ENCODE assay signal across 22 cellular contexts in genomic region chr2:134711622-134712125, GRCh38. TPM values are rescaled to one million over a fixed set of nuclear protein-coding genes. Genes with fewer than 3 reads are reported as not detected.
DNase-seq lines count a peak whose midpoint lies in the region; ATAC-seq, FAIRE-seq and TF ChIP-seq lines count a peak whose summit lies in the region.
"Had no signal": no experiment of that assay in that cellular context is flagged by ENCODE, and none has a peak within 500 bp of the region (broad histone marks: within the 10 kb centered on the region; RNA-seq: fewer than 3 reads in every experiment).

No MANE protein-coding gene starts in this region.

- BruUV-seq in HepG2 (replicated peaks; lab: Mats Ljungman, UMichigan) = no TSS peak

- H3K4me1 ChIP-seq in HepG2 (ENCODE audit: insufficient read depth, low read length) (peaks cover 15% of the 10 kb centered on the region), right lobe of liver (no peaks in the 10 kb centered on the region)
- H3K4me1 ChIP-seq: A549, SJSA1 had no signal

- no peaks in the 10 kb centered on the region for H4K20me1 ChIP-seq in HepG2 (ENCODE audit: insufficient read depth, low read length)

- H3K4me3 Mint-ChIP-seq in endothelial cell (ENCODE audit: unreplicated experiment) = peak overlapping the region; percentile 66
- no peak overlapping the region for H3K4me3 Mint-ChIP-seq in mesothelial cell of epicardium
- H3K4me3 Mint-ChIP-seq: CD4-positive, alpha-beta memory T cell; H9; T-helper 1 cell treated with Interleukin-12 subunit alpha and Interleukin-12 subunit beta and Interleukin-4 antibody, amounts not matched to agents 30 μg/mL and 1 μg/mL, for 36 hours had no signal

- H3K36me3 Mint-ChIP-seq in endothelial cell (ENCODE audit: low read depth, unreplicated experiment) = peaks cover 23% of the 10 kb centered on the region
- no peaks in the 10 kb centered on the region for H3K36me3 Mint-ChIP-seq in mesothelial cell of epicardium
- H3K36me3 Mint-ChIP-seq: CD4-positive, alpha-beta memory T cell had no signal

- H2AFZ ChIP-seq in HepG2 (ENCODE audit: low read length) = no peak overlapping the region

- H3K27me3 ChIP-seq in HepG2 (ENCODE audit: control insufficient read depth in 1 of 2, insufficient read depth in 2 of 2, low read length in 2 of 2) (peaks cover 0 to 42% of the 10 kb centered on the region in 2 experiments; a peak in 3 of 5 replicates), right lobe of liver (no peaks in the 10 kb centered on the region)

- TF ChIP-seq RAD21 in HepG2 (CRISPR knock-in tag; IDR thresholded peaks at IDR 0.05) = no peak

- H3K36me3 ChIP-seq in HepG2 (replicated peaks in 1 of 2; ENCODE audit: control insufficient read depth in 1 of 2, insufficient read depth in 2 of 2, low read length in 2 of 2) = no peaks in the 10 kb centered on the region
- H3K36me3 ChIP-seq in right lobe of liver = no peaks in the 10 kb centered on the region
- H3K36me3 ChIP-seq: BLaER1, SJSA1 had no signal

- H3K27ac ChIP-seq in HepG2 (ENCODE audit: extremely low read length, insufficient read depth, low read length) (no peak overlapping the region), right lobe of liver (no peak overlapping the region)
- H3K27ac ChIP-seq: A549, BLaER1, HL-60, SJSA1 had no signal

- ATAC-seq in HepG2 (no peak), right lobe of liver (no peak), GM21576 (IDR thresholded peaks at IDR 0.05; ENCODE audit: unreplicated experiment) (no peak)
- ATAC-seq: A549 had no signal

- WGBS in HepG2 (ENCODE audit: low lambda C conversion rate) = 1% methylated on average over 4 of the region's 4 CpGs
- WGBS in right lobe of liver (ENCODE audit: insufficient coverage, low coverage, low lambda C conversion rate, missing lambda C conversion rate) = 14% methylated on average over 4 of the region's 4 CpGs

- in situ Hi-C loops in HepG2 (cut with HindIII; ENCODE audit: extremely low pct_ligation_motif_present, low pct_unique_long_range_greater_than_20kb) = no loop called here

- H3K4me1 Mint-ChIP-seq in endothelial cell (ENCODE audit: unreplicated experiment) (peaks cover 89% of the 10 kb centered on the region), mesothelial cell of epicardium (no peaks in the 10 kb centered on the region)

- no peak overlapping the region for H3K27ac Mint-ChIP-seq in endothelial cell (ENCODE audit: unreplicated experiment)
- no peak overlapping the region for H3K27ac Mint-ChIP-seq in mesothelial cell of epicardium
- H3K27ac Mint-ChIP-seq: CD4-positive, alpha-beta memory T cell; H9; T-helper 1 cell treated with Interleukin-12 subunit alpha and Interleukin-12 subunit beta and Interleukin-4 antibody, amounts not matched to agents 30 μg/mL and 1 μg/mL, for 36 hours had no signal

- POLR2A ChIA-PET in HepG2 (lab: Yijun Ruan, JAX) = no interaction called here

- H3K9ac ChIP-seq in HepG2 (ENCODE audit: insufficient read depth, low read depth, low read length) = no peak overlapping the region
- H3K9ac ChIP-seq: BLaER1 had no signal

- FAIRE-seq in HepG2 (lab: Jason Lieb, UNC) = no peak
- FAIRE-seq: A549 had no signal

- no peak overlapping the region for H3K4me2 ChIP-seq in HepG2 (ENCODE audit: low read depth, low read length)
- H3K4me2 ChIP-seq: A549, BLaER1 had no signal

- H3K9me3 Mint-ChIP-seq in endothelial cell (ENCODE audit: unreplicated experiment) = no peaks in the 10 kb centered on the region
- H3K9me3 Mint-ChIP-seq in mesothelial cell of epicardium = no peaks in the 10 kb centered on the region
- H3K9me3 Mint-ChIP-seq: CD4-positive, alpha-beta memory T cell; H9; T-helper 1 cell treated with Interleukin-12 subunit alpha and Interleukin-12 subunit beta and Interleukin-4 antibody, amounts not matched to agents 30 μg/mL and 1 μg/mL, for 36 hours had no signal

- intact Hi-C loops in HepG2 (cut with micrococcal nuclease; ENCODE audit: unreplicated experiment) (no loop called here), right lobe of liver (cut with DNase I) (no loop called here)

- CTCF ChIA-PET in HepG2 (lab: Yijun Ruan, JAX; ENCODE audit: low intra/inter-chr PET ratio, low total read pairs) = no interaction called here

- TF ChIP-seq CTCF in HepG2 (CRISPR knock-in tag; IDR thresholded peaks at IDR 0.05) (no peak), right lobe of liver (IDR thresholded peaks at IDR 0.05) (no peak), endothelial cell (IDR thresholded peaks at IDR 0.05; ENCODE audit: unreplicated experiment) (no peak), mesothelial cell of epicardium (IDR thresholded peaks at IDR 0.05; ENCODE audit: unreplicated experiment) (no peak)

- no peaks in the 10 kb centered on the region for H3K79me2 ChIP-seq in HepG2 (ENCODE audit: insufficient read depth, low read length)

- no peak for TF ChIP-seq POLR2A in HepG2 (IDR thresholded peaks at IDR 0.05; ENCODE audit: insufficient read depth in 1 of 2, low read depth in 2 of 2, low read length in 2 of 2)
- TF ChIP-seq POLR2A in right lobe of liver (IDR thresholded peaks at IDR 0.05) = no peak

- H3K9me3 ChIP-seq in HepG2 (ENCODE audit: low read length) = no peaks in the 10 kb centered on the region
- H3K9me3 ChIP-seq in right lobe of liver = no peaks in the 10 kb centered on the region
- H3K9me3 ChIP-seq: A549, BLaER1, SJSA1 had no signal

- H3K4me3 ChIP-seq in HepG2 (replicated peaks in 1 of 3; ENCODE audit: insufficient read depth in 1 of 3, low read depth in 2 of 3, low read length in 3 of 3) = no peak overlapping the region
- H3K4me3 ChIP-seq in right lobe of liver = no peak overlapping the region
- H3K4me3 ChIP-seq: A549, BLaER1, SJSA1 had no signal

- no peak for TF ChIP-seq EP300 in HepG2 (IDR thresholded peaks at IDR 0.05; ENCODE audit: low read depth in 2 of 2, low read length in 2 of 2)
- TF ChIP-seq EP300 in HepG2 (CRISPR knock-in tag; IDR thresholded peaks at IDR 0.05; ENCODE audit: borderline replicate concordance) = no peak

- DNase-seq in HepG2 (ENCODE audit: low spot score) = no peak
- DNase-seq in right lobe of liver = no peak
- peak; percentile 85 to 90 for DNase-seq in NCI-H526 (lab: John Stamatoyannopoulos, UW)
- DNase-seq in endothelial cell (ENCODE audit: low spot score) = no peak
- no peak for DNase-seq in OCI-M1 (lab: John Stamatoyannopoulos, UW)
- no peak for DNase-seq in mesothelial cell of epicardium (ENCODE audit: low spot score in 2 of 2, unreplicated experiment in 2 of 2)
- DNase-seq: Calu3; CD4-positive, alpha-beta memory T cell; DMS79 treated with DMSO at 0.1 percent for 48 hours; H9; IMR-90; Kasumi-1; NCI-H1694 treated with DMSO at 0.1 percent for 48 hours; NCI-H446; NCI-H748 treated with DMSO at 0.1 percent for 48 hours had no signal

- H3K27me3 Mint-ChIP-seq in endothelial cell (ENCODE audit: unreplicated experiment) (peaks cover 10% of the 10 kb centered on the region), mesothelial cell of epicardium (ENCODE audit: low read depth) (peaks cover 88% of the 10 kb centered on the region)

TF ChIP-seq in HepG2, 621 proteins besides CTCF, POLR2A, EP300 and RAD21:
- TF ChIP-seq KDM6A (CRISPR knock-in tag; IDR thresholded peaks at IDR 0.05; ENCODE audit: low read depth) (no peak), MNT (IDR thresholded peaks at IDR 0.05) (peak; percentile 93)

RNA-seq across cellular contexts. Expression of gene TMEM163, which starts 7.1 kb away (rescaled TPM):
- total RNA-seq in HepG2 (2016; rRNA removed; fragmentation: Illumina TruSeq; extraction: Trizol) (not detected in 2 replicates), right lobe of liver (under 1 TPM in 3 of 6 experiments, not detected in 3; 0.06 to 0.20 (median 0.07) TPM), endothelial cell (ENCODE audit: unreplicated experiment) (150 TPM), mesothelial cell of epicardium (0.29 to 0.47 TPM in 2 of 3 replicates, not detected in the other)
- not detected in 2 replicates for total RNA-seq in HepG2 (2016; cell fraction: cytosol; rRNA removed; fragmentation: Illumina TruSeq; extraction: Trizol; ENCODE audit: low read depth)
- total RNA-seq in HepG2 (2016; cell fraction: insoluble cytoplasmic fraction; rRNA removed; fragmentation: Illumina TruSeq; extraction: Trizol) = not detected in 2 replicates
- total RNA-seq in HepG2 (2016; cell fraction: membrane; rRNA removed; fragmentation: Illumina TruSeq; extraction: Trizol) = not detected in 2 replicates
- not detected in 2 replicates for total RNA-seq in HepG2 (2016; cell fraction: nucleus; rRNA removed; fragmentation: Illumina TruSeq; extraction: Trizol)
- 0.05 TPM in 1 of 2 replicates, not detected in the other for polyA plus RNA-seq in HepG2 (2011; rRNA removed)
- not detected in 2 replicates for polyA plus RNA-seq in HepG2 (2011; cell fraction: cytosol; rRNA removed)
- polyA plus RNA-seq in HepG2 (2011; cell fraction: nucleus; rRNA removed) = not detected in 2 replicates
- 0.09 TPM in 1 of 2 replicates, not detected in the other for polyA plus RNA-seq in HepG2 (2012)
- not detected in 2 replicates for polyA plus RNA-seq in HepG2 (2016; cell fraction: cytosol; fragmentation: Illumina TruSeq; extraction: Trizol; ENCODE audit: low read depth)
- not detected in 2 replicates for polyA plus RNA-seq in HepG2 (2016; cell fraction: insoluble cytoplasmic fraction; fragmentation: Illumina TruSeq; extraction: Trizol; ENCODE audit: low read depth)
- not detected in 2 replicates for polyA plus RNA-seq in HepG2 (2016; cell fraction: membrane; fragmentation: Illumina TruSeq; extraction: Trizol; ENCODE audit: low read depth)
- not detected in 2 replicates for polyA plus RNA-seq in HepG2 (2016; cell fraction: nucleus; fragmentation: Illumina TruSeq; extraction: Trizol; ENCODE audit: insufficient read depth, low read depth)
- not detected in 2 replicates for polyA minus RNA-seq in HepG2 (2011; rRNA and poly(A)+ RNA removed; ENCODE audit: low replicate concordance)
- polyA minus RNA-seq in HepG2 (2011; cell fraction: cytosol; rRNA and poly(A)+ RNA removed) = not detected in 2 replicates
- polyA minus RNA-seq in HepG2 (2011; cell fraction: nucleus; rRNA and poly(A)+ RNA removed) = not detected in 2 replicates
- total RNA-seq: CD4-positive, alpha-beta memory T cell; G401; IMR-90; SJSA1 had no signal
- polyA plus RNA-seq: A549, IMR-90 had no signal

Comparison
In these comparisons a context has a peak if more than half of its experiments do, and no peak if none do; other contexts are left out.
1. DNase-seq: peak in NCI-H526 (2 of 2); none in HepG2 (single experiment), right lobe of liver (0 of 3), endothelial cell (single experiment), OCI-M1 (single experiment) and mesothelial cell of epicardium (0 of 2).
2. RNA of gene TMEM163, which starts 7.1 kb away (total RNA-seq): 150 TPM in endothelial cell (single experiment); 0.29 to 0.47 TPM in mesothelial cell of epicardium, 0.06 to 0.20 TPM in right lobe of liver and not detected in HepG2; every median in the first group is over 100 times any median in the second.